ENCODE assay signal across 25 cellular contexts in the genomic region with DNA sequence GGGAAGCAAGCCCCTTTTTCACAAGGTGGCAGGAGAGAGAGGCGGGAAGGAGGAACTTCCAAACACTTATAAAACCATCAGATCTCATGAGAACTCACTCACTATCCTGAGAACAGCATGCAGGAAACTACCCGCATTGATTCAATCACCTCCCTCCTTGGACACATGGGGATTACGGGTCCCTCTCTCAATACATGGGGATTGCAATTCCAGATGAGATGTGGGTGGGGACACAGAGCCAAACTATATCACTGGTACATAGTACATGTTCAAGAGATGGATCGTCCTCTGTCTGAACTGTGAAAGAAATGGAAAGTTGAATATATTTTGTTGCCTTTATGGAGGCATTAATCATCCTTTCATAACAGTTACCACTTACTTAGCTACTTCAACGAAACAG. TPM values are rescaled to one million over a fixed set of nuclear protein-coding genes. Genes with fewer than 3 reads are reported as not detected.
"Had no signal": no experiment of that assay in that cellular context is flagged by ENCODE, and none has a peak within 500 bp of the region (broad histone marks: within the 10 kb centered on the region; RNA-seq: fewer than 3 reads in every experiment).

No MANE protein-coding gene starts in this region.

- H3K27ac ChIP-seq: ascending aorta, coronary artery, spleen, tibial nerve, WERI-Rb-1 had no signal

- H3K27me3 Mint-ChIP-seq: activated naive CD4-positive, alpha-beta T cell treated with anti-CD3 and anti-CD28 coated beads, Interleukin-2, amount 10 ng/mL, durations not matched to agents 7 days and 5 days; brain had no signal

- H3K36me3 Mint-ChIP-seq: activated naive CD4-positive, alpha-beta T cell treated with anti-CD3 and anti-CD28 coated beads, Interleukin-2, amount 10 ng/mL, durations not matched to agents 7 days and 5 days; activated naive CD8-positive, alpha-beta T cell treated with anti-CD3 and anti-CD28 coated beads, Interleukin-2, amount 10 ng/mL, durations not matched to agents 7 days and 5 days; brain; immature natural killer cell; memory B cell; natural killer cell had no signal

- H3K36me3 ChIP-seq: ascending aorta, spleen, tibial nerve, WERI-Rb-1 had no signal

- H3K9me3 ChIP-seq: ascending aorta, spleen, tibial nerve had no signal

- H3K4me1 Mint-ChIP-seq: activated naive CD4-positive, alpha-beta T cell treated with anti-CD3 and anti-CD28 coated beads, Interleukin-2, amount 10 ng/mL, durations not matched to agents 7 days and 5 days; brain; immature natural killer cell; memory B cell; natural killer cell had no signal

- H3K4me3 ChIP-seq: ascending aorta, coronary artery, spleen, tibial nerve had no signal

- H3K27ac Mint-ChIP-seq: activated CD4-positive, alpha-beta memory T cell treated with anti-CD3 and anti-CD28 coated beads, Interleukin-2, amount 10 ng/mL, durations not matched to agents 7 days and 5 days; activated CD4-positive, alpha-beta T cell treated with anti-CD3 and anti-CD28 coated beads, Interleukin-2, amount 10 ng/mL, durations not matched to agents 24 days and 14 days; activated naive CD4-positive, alpha-beta T cell treated with anti-CD3 and anti-CD28 coated beads, Interleukin-2, amount 10 ng/mL, durations not matched to agents 7 days and 5 days; activated naive CD8-positive, alpha-beta T cell treated with anti-CD3 and anti-CD28 coated beads, Interleukin-2, amount 10 ng/mL, durations not matched to agents 7 days and 5 days; activated T-cell treated with anti-CD3 and anti-CD28 coated beads, Interleukin-2, amount 50 U/mL, for 24 hours; brain; effector memory CD8-positive, alpha-beta T cell; immature natural killer cell; memory B cell; natural killer cell; T-helper 2 cell treated with Interferon-gamma antibody and Interleukin-4, amounts not matched to agents 5 μg/mL and 100 μg/mL, for 36 hours had no signal

- H3K9me3 Mint-ChIP-seq: activated CD4-positive, alpha-beta memory T cell treated with anti-CD3 and anti-CD28 coated beads, Interleukin-2, amount 10 ng/mL, durations not matched to agents 7 days and 5 days; activated CD4-positive, alpha-beta T cell treated with anti-CD3 and anti-CD28 coated beads, Interleukin-2, amount 10 ng/mL, durations not matched to agents 24 days and 14 days; activated naive CD4-positive, alpha-beta T cell treated with anti-CD3 and anti-CD28 coated beads, Interleukin-2, amount 10 ng/mL, durations not matched to agents 7 days and 5 days; activated naive CD8-positive, alpha-beta T cell treated with anti-CD3 and anti-CD28 coated beads, Interleukin-2, amount 10 ng/mL, durations not matched to agents 7 days and 5 days; activated T-cell treated with anti-CD3 and anti-CD28 coated beads, Interleukin-2, amount 50 U/mL, for 24 hours; brain; effector memory CD8-positive, alpha-beta T cell; immature natural killer cell; memory B cell; natural killer cell; T-helper 2 cell treated with Interferon-gamma antibody and Interleukin-4, amounts not matched to agents 5 μg/mL and 100 μg/mL, for 36 hours had no signal

- H3K4me3 Mint-ChIP-seq: activated CD4-positive, alpha-beta memory T cell treated with anti-CD3 and anti-CD28 coated beads, Interleukin-2, amount 10 ng/mL, durations not matched to agents 7 days and 5 days; activated CD4-positive, alpha-beta T cell treated with anti-CD3 and anti-CD28 coated beads, Interleukin-2, amount 10 ng/mL, durations not matched to agents 24 days and 14 days; activated naive CD4-positive, alpha-beta T cell treated with anti-CD3 and anti-CD28 coated beads, Interleukin-2, amount 10 ng/mL, durations not matched to agents 7 days and 5 days; activated naive CD8-positive, alpha-beta T cell treated with anti-CD3 and anti-CD28 coated beads, Interleukin-2, amount 10 ng/mL, durations not matched to agents 7 days and 5 days; activated T-cell treated with anti-CD3 and anti-CD28 coated beads, Interleukin-2, amount 50 U/mL, for 24 hours; brain; effector memory CD8-positive, alpha-beta T cell; immature natural killer cell; memory B cell; natural killer cell; T-helper 2 cell treated with Interferon-gamma antibody and Interleukin-4, amounts not matched to agents 5 μg/mL and 100 μg/mL, for 36 hours had no signal

- H3K27me3 ChIP-seq: ascending aorta, tibial nerve had no signal

- H3K4me1 ChIP-seq: ascending aorta, spleen, tibial nerve had no signal

- DNase-seq: activated CD4-positive, alpha-beta memory T cell treated with anti-CD3 and anti-CD28 coated beads, Interleukin-2, amount 10 ng/mL, durations not matched to agents 7 days and 5 days; activated CD4-positive, alpha-beta T cell treated with anti-CD3 and anti-CD28 coated beads, Interleukin-2, amount 10 ng/mL, durations not matched to agents 24 days and 14 days; activated CD4-positive, CD25-positive, alpha-beta regulatory T cell treated with anti-CD3 and anti-CD28 coated beads, Interleukin-2, amount 50 U/mL, for 72 hours; activated CD8-positive, alpha-beta memory T cell treated with anti-CD3 and anti-CD28 coated beads, Interleukin-2, amount 50 U/mL, for 48 hours; activated gamma-delta T cell; activated naive CD4-positive, alpha-beta T cell treated with anti-CD3 and anti-CD28 coated beads, Interleukin-2, amount 10 ng/mL, durations not matched to agents 7 days and 5 days; activated naive CD8-positive, alpha-beta T cell treated with anti-CD3 and anti-CD28 coated beads, Interleukin-2, amount 10 ng/mL, durations not matched to agents 7 days and 5 days; activated T-cell treated with anti-CD3 and anti-CD28 coated beads, Interleukin-2, amount 50 U/mL, for 24 hours; effector memory CD8-positive, alpha-beta T cell; head of caudate nucleus; hippocampal formation; immature natural killer cell; natural killer cell; posterior cingulate gyrus; right cardiac atrium; spleen; stimulated activated CD4-positive, alpha-beta T cell treated with anti-CD3 and anti-CD28 coated beads, Interleukin-2, amount 100 ng/mL, for 48 hours; stimulated activated naive CD4-positive, alpha-beta T cell treated with Interleukin-2 at 50 U/mL for 16 hours; WERI-Rb-1 had no signal

RNA-seq across cellular contexts. Expression of a gene that starts 12.8 kb away (rescaled TPM):
- total RNA-seq: activated CD4-positive, alpha-beta memory T cell treated with anti-CD3 and anti-CD28 coated beads, Interleukin-2, amount 10 ng/mL, durations not matched to agents 7 days and 5 days; activated CD4-positive, alpha-beta T cell treated with anti-CD3 and anti-CD28 coated beads, Interleukin-2, amount 10 ng/mL, durations not matched to agents 24 days and 14 days; activated naive CD8-positive, alpha-beta T cell treated with anti-CD3 and anti-CD28 coated beads, Interleukin-2, amount 10 ng/mL, durations not matched to agents 7 days and 5 days; ascending aorta had no signal
- polyA plus RNA-seq: immature natural killer cell had no signal
